In the genomic region with DNA sequence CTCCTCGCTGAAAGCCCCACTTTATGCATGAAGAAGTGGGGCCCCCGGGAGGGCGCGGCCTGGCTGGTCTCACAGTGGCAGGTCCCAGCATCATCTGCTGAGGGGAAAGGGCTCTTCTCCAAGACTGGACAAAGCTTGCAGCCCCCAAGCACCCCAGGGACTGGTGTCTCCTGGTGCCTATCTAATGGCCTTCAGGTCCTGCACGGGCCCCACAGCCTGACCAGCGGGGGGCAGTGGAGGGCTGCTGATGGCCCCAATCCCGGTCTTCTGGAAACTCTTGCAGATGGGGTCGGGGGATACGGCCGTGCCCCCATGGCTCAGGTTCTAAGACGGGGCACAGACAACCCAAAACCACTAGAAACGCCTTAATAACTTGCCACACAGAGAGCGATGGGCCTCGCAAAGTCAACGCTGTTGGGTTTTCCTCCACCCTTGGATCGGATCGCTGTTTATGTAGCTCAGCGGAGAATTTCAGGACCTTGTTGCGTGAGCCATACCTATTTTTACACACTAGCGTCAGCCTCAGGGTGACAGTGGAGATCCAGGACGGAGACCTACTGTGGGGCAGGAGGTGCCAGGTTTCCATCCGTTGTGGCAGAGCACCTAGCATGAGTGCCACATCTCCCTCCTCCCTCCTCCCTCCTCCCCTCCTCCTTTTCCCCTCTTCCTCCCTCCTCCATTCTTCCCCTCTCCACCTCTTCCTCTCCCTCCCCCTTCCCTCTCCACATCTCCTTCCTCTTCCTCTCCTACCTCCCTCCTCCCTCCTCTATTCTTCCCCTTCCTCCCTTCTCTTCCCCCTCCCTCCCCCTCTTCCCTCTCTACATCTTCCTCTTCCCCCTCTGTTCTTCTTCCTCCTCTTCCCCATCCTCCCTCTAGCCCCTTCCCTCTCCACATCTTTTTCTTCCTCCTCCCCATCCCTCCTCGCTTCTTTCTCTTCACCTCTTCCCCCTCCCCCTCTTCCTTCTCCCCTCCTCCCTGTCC, we compare ENCODE assay signal across 9 cellular contexts.
DNase-seq lines count a peak whose midpoint lies in the region; ATAC-seq and TF ChIP-seq lines count a peak whose summit lies in the region.
"Had no signal": no experiment of that assay in that cellular context is flagged by ENCODE, and none has a peak within 500 bp of the region (broad histone marks: within the 10 kb centered on the region; RNA-seq: fewer than 3 reads in every experiment).

No MANE protein-coding gene starts in this region.

- no peaks in the 10 kb centered on the region for H3K36me3 Mint-ChIP-seq in activated naive CD8-positive, alpha-beta T cell treated with anti-CD3 and anti-CD28 coated beads, Interleukin-2, amount 50 U/mL, for 24 hours (ENCODE audit: low read depth)
- H3K36me3 Mint-ChIP-seq: activated naive CD8-positive, alpha-beta T cell treated with anti-CD3 and anti-CD28 coated beads, Interleukin-2, amount 10 ng/mL, durations not matched to agents 7 days and 5 days had no signal

- H3K79me2 ChIP-seq in HCT116 (ENCODE audit: insufficient read depth, low read length) = no peaks in the 10 kb centered on the region

- no peak overlapping the region for H3K27ac Mint-ChIP-seq in activated naive CD8-positive, alpha-beta T cell treated with anti-CD3 and anti-CD28 coated beads, Interleukin-2, amount 50 U/mL, for 24 hours

- ATAC-seq in HCT116 (peak; percentile 77), GM21360 (IDR thresholded peaks at IDR 0.05; ENCODE audit: unreplicated experiment) (no peak)
- ATAC-seq in activated naive CD8-positive, alpha-beta T cell treated with anti-CD3 and anti-CD28 coated beads, Interleukin-2, amount 50 U/mL, for 24 hours = no peak

- no peaks in the 10 kb centered on the region for H3K27me3 ChIP-seq in HCT116 (ENCODE audit: insufficient read depth, low read length)

- intact Hi-C loops in HCT116 (cut with micrococcal nuclease) = loop anchor here (2.0 to 10.0 kb wide), 2 partner anchors 129 to 215 kb away; partner anchors contain the start of gene ZXDC

- DNase-seq in ACHN (peak; percentile 53), HCT116 (ENCODE audit: low read depth, low spot score) (no peak), hepatic stellate cell (ENCODE audit: low spot score) (peak; percentile 49), substantia nigra (lab: John Stamatoyannopoulos, UW) (peak in 42 of 49 donors; percentile 18 to 81 (median 47)), LoVo (ENCODE audit: low spot score) (no peak), NCI-H2029 treated with DMSO at 0.1 percent for 48 hours (lab: John Stamatoyannopoulos, UW) (no peak)
- peak; percentile 19 for DNase-seq in activated naive CD8-positive, alpha-beta T cell treated with anti-CD3 and anti-CD28 coated beads, Interleukin-2, amount 50 U/mL, for 24 hours
- DNase-seq: activated naive CD8-positive, alpha-beta T cell treated with anti-CD3 and anti-CD28 coated beads, Interleukin-2, amount 10 ng/mL, durations not matched to agents 7 days and 5 days had no signal

- peaks cover 13 to 33% of the 10 kb centered on the region in 2 experiments; a peak in 3 of 4 replicates for H3K4me1 ChIP-seq in HCT116 (ENCODE audit: control insufficient read depth in 1 of 2, insufficient read depth in 2 of 2, low read length in 2 of 2)

- no peaks in the 10 kb centered on the region for H3K9me3 Mint-ChIP-seq in activated naive CD8-positive, alpha-beta T cell treated with anti-CD3 and anti-CD28 coated beads, Interleukin-2, amount 50 U/mL, for 24 hours
- H3K9me3 Mint-ChIP-seq: activated naive CD8-positive, alpha-beta T cell treated with anti-CD3 and anti-CD28 coated beads, Interleukin-2, amount 10 ng/mL, durations not matched to agents 7 days and 5 days had no signal

- in situ Hi-C loops in ACHN (cut with HindIII; ENCODE audit: low pct_ligation_motif_present, low pct_unique_long_range_greater_than_20kb, low sequenced_read_pairs) = no loop called here

- H3K9ac ChIP-seq in HCT116 (ENCODE audit: low read length) = no peak overlapping the region

- H4K20me1 ChIP-seq in HCT116 (ENCODE audit: insufficient read depth) = no peaks in the 10 kb centered on the region

- H3K36me3 ChIP-seq in HCT116 (ENCODE audit: control insufficient read depth in 1 of 2, insufficient read depth in 2 of 2, low read length in 2 of 2) = no peaks in the 10 kb centered on the region

- no peaks in the 10 kb centered on the region for H3K9me3 ChIP-seq in HCT116 (ENCODE audit: control insufficient read depth in 1 of 2, insufficient read depth in 1 of 2, low read depth in 1 of 2, low read length in 2 of 2)

- no peak overlapping the region for H3K4me3 Mint-ChIP-seq in activated naive CD8-positive, alpha-beta T cell treated with anti-CD3 and anti-CD28 coated beads, Interleukin-2, amount 50 U/mL, for 24 hours
- H3K4me3 Mint-ChIP-seq: activated naive CD8-positive, alpha-beta T cell treated with anti-CD3 and anti-CD28 coated beads, Interleukin-2, amount 10 ng/mL, durations not matched to agents 7 days and 5 days had no signal

- POLR2A ChIA-PET in HCT116 (lab: Charles Lee) = no interaction called here

- RAD21 ChIA-PET in HCT116 (lab: Charles Lee; ENCODE audit: low non-redundant PET in 1 of 2, low total read pairs in 2 of 2, uncharacterized antibody in 2 of 2, unreplicated experiment in 2 of 2) = no interaction called here

- no peak overlapping the region for H3K27ac ChIP-seq in HCT116 (ENCODE audit: low read depth, low read length)
- no peak overlapping the region for H3K27ac ChIP-seq in substantia nigra (ENCODE audit: low read depth, low read length, poor library complexity, severe bottlenecking)

- peaks cover 11% of the 10 kb centered on the region for H3K27me3 Mint-ChIP-seq in activated naive CD8-positive, alpha-beta T cell treated with anti-CD3 and anti-CD28 coated beads, Interleukin-2, amount 50 U/mL, for 24 hours

- peak; percentile 70 to 79 (median 78); a peak in 5 of 6 replicates for TF ChIP-seq CTCF in HCT116 (IDR thresholded peaks at IDR 0.05 in 2 of 3, conservative IDR thresholded peaks at IDR 0.05 in 1 of 3; ENCODE audit: borderline replicate concordance in 1 of 3, insufficient read depth in 1 of 3, low read depth in 2 of 3, low read length in 2 of 3)

- peaks cover 2% of the 10 kb centered on the region for H3K4me1 Mint-ChIP-seq in activated naive CD8-positive, alpha-beta T cell treated with anti-CD3 and anti-CD28 coated beads, Interleukin-2, amount 50 U/mL, for 24 hours

- CTCF ChIA-PET in HCT116 (lab: Charles Lee) = interaction anchor here (1.0 to 1.3 kb wide), 3 partner anchors 61 to 129 kb away, joined by 3 to 6 read pairs (median 4); no protein-coding TSS in a partner anchor

- H3K4me2 ChIP-seq in HCT116 (ENCODE audit: low read length) = peak overlapping the region; percentile 49

- no peak overlapping the region for H3K4me3 ChIP-seq in HCT116 (replicated peaks in 1 of 2; ENCODE audit: low read depth in 1 of 2, low read length in 2 of 2)

- no peaks in the 10 kb centered on the region for H3K9me2 ChIP-seq in HCT116 (ENCODE audit: insufficient read depth)

- no peak for TF ChIP-seq POLR2A in HCT116 (IDR thresholded peaks at IDR 0.05; ENCODE audit: borderline replicate concordance, extremely low read depth, insufficient read depth, insufficient read length)

- peak overlapping the region; percentile 66 for H2AFZ ChIP-seq in HCT116 (ENCODE audit: low read depth, low read length, poor library complexity, severe bottlenecking)

- TF ChIP-seq RAD21 in HCT116 (IDR thresholded peaks at IDR 0.05; ENCODE audit: low read depth) = peak; percentile 83

- BruUV-seq in HCT116 (replicated peaks; lab: Mats Ljungman, UMichigan) = no TSS peak

TF ChIP-seq in HCT116, 20 proteins besides CTCF, POLR2A, EP300 and RAD21 (continues in another document):
- TF ChIP-seq JUND (IDR thresholded peaks at IDR 0.05) = no peak
- no peak for TF ChIP-seq CBX3 (IDR thresholded peaks at IDR 0.05; ENCODE audit: low read depth)
- no peak for TF ChIP-seq ELF1 (IDR thresholded peaks at IDR 0.05; ENCODE audit: borderline replicate concordance, low read depth)
- TF ChIP-seq SP1 (IDR thresholded peaks at IDR 0.05; ENCODE audit: low read depth) = no peak
- no peak for TF ChIP-seq TCF7L2 (IDR thresholded peaks at IDR 0.05; ENCODE audit: borderline replicate concordance, extremely low read depth, insufficient read depth, insufficient read length)
- no peak for TF ChIP-seq CEBPB (IDR thresholded peaks at IDR 0.05; ENCODE audit: low read depth)
- no peak for TF ChIP-seq FOSL1 (IDR thresholded peaks at IDR 0.05; ENCODE audit: low read depth)
- TF ChIP-seq EGR1 (IDR thresholded peaks at IDR 0.05; ENCODE audit: low read depth) = no peak
- no peak for TF ChIP-seq POLR2AphosphoS5 (IDR thresholded peaks at IDR 0.05; ENCODE audit: low read depth, low read length)
- TF ChIP-seq YY1 (IDR thresholded peaks at IDR 0.05; ENCODE audit: extremely low read depth, insufficient replicate concordance, low read depth, low read length) = no peak
- TF ChIP-seq, protein P1, sequence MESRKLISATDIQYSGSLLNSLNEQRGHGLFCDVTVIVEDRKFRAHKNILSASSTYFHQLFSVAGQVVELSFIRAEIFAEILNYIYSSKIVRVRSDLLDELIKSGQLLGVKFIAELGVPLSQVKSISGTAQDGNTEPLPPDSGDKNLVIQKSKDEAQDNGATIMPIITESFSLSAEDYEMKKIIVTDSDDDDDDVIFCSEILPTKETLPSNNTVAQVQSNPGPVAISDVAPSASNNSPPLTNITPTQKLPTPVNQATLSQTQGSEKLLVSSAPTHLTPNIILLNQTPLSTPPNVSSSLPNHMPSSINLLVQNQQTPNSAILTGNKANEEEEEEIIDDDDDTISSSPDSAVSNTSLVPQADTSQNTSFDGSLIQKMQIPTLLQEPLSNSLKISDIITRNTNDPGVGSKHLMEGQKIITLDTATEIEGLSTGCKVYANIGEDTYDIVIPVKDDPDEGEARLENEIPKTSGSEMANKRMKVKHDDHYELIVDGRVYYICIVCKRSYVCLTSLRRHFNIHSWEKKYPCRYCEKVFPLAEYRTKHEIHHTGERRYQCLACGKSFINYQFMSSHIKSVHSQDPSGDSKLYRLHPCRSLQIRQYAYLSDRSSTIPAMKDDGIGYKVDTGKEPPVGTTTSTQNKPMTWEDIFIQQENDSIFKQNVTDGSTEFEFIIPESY (IDR thresholded peaks at IDR 0.05; ENCODE audit: extremely low read depth, insufficient replicate concordance, low read length) = no peak

Comparison
In these comparisons a context has a peak if more than half of its experiments do, and no peak if none do; other contexts are left out.
1. DNase-seq: peak in ACHN (single experiment), activated naive CD8-positive, alpha-beta T cell treated with anti-CD3 and anti-CD28 coated beads, Interleukin-2, amount 50 U/mL, for 24 hours (single experiment), hepatic stellate cell (single experiment) and substantia nigra (42 of 49); none in HCT116 (single experiment), LoVo (single experiment) and NCI-H2029 treated with DMSO at 0.1 percent for 48 hours (single experiment).